In the genomic region with DNA sequence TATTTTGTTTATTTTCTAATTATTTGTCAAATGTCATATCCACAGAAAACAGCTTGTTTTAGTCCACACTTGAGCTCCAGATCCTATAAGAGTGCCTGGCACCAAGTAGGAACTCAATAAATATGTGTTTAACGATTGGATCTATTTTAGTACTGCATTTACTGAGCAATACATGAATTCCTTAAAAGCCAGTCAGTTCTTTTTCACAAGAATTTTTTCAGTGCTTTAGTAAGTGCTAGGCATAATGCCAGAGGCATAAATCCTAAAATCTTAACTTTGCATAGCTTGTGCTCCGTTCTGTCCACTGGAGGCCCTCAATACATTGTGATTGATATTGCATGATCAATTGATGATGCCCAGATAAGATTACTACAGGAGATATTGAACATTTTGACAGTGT, we compare ENCODE assay signal across 29 cellular contexts.
"Had no signal": no experiment of that assay in that cellular context is flagged by ENCODE, and none has a peak within 500 bp of the region (broad histone marks: within the 10 kb centered on the region; RNA-seq: fewer than 3 reads in every experiment).

No MANE protein-coding gene starts in this region.

- H3K27me3 ChIP-seq: left lung, pancreas, sigmoid colon, suprapubic skin, transverse colon, upper lobe of left lung, vagina had no signal

- DNase-seq: hypothalamus; immature natural killer cell; kidney; left colon; left lung; lower lobe of right lung; mammary epithelial cell; mesenchymal stem cell; naive thymus-derived CD8-positive, alpha-beta T cell; nucleus accumbens; pancreas; posterior cingulate gyrus; retina; right cardiac atrium; sigmoid colon; stimulated activated CD4-positive, alpha-beta T cell treated with anti-CD3 and anti-CD28 coated beads, Interleukin-1b, Interleukin-23, amount 100 ng/mL, for 48 hours; stimulated activated CD4-positive, alpha-beta T cell treated with anti-CD3 and anti-CD28 coated beads, Interleukin-2, amount 100 ng/mL, for 48 hours; stimulated activated CD4-positive, alpha-beta T cell treated with anti-CD3 and anti-CD28 coated beads, Interleukin-4, amount 100 ng/mL, for 4 hours; stimulated activated CD8-positive, alpha-beta memory T cell treated with anti-CD3 and anti-CD28 coated beads, Interleukin-4, amount 100 ng/mL, for 48 hours; stimulated activated naive CD8-positive, alpha-beta T cell treated with anti-CD3 and anti-CD28 coated beads, Interleukin-15, Interleukin-2, amounts not matched to agents 100 U/mL and 50 U/mL, for 24 hours; stomach; transverse colon; upper lobe of left lung had no signal

- H3K9me3 ChIP-seq: lower lobe of right lung, pancreas, prostate gland, sigmoid colon, stomach, suprapubic skin, transverse colon, upper lobe of left lung, vagina had no signal

- H3K36me3 ChIP-seq: left lung, lower lobe of right lung, pancreas, prostate gland, sigmoid colon, stomach, suprapubic skin, transverse colon, upper lobe of left lung, vagina had no signal

- FAIRE-seq: islet of Langerhans, kidney, pancreas had no signal

- H3K27ac ChIP-seq: left lung, lower lobe of right lung, pancreas, prostate gland, sigmoid colon, stomach, suprapubic skin, transverse colon, upper lobe of left lung, vagina had no signal

- H3K4me3 ChIP-seq: left lung, lower lobe of right lung, pancreas, prostate gland, sigmoid colon, smooth muscle cell, stomach, suprapubic skin, transverse colon, upper lobe of left lung, vagina had no signal

- ATAC-seq: left colon; left lung; lower lobe of right lung; naive thymus-derived CD8-positive, alpha-beta T cell; pancreas; right cardiac atrium; stimulated activated memory B cell treated with anti-CD40 and anti-IgM and Interleukin-4, amounts not matched to agents 10 μg/mL and 1 μg/mL and 100 μg/mL, for 72 hours; stimulated activated naive CD8-positive, alpha-beta T cell treated with anti-CD3 and anti-CD28 coated beads, Interleukin-15, Interleukin-2, amounts not matched to agents 100 U/mL and 50 U/mL, for 24 hours had no signal

- H3K4me1 ChIP-seq: left lung, lower lobe of right lung, pancreas, prostate gland, sigmoid colon, stomach, suprapubic skin had no signal

- H3K4me2 ChIP-seq: smooth muscle cell had no signal
